1 cellular context compared by ENCODE assay signal in the genomic region with DNA sequence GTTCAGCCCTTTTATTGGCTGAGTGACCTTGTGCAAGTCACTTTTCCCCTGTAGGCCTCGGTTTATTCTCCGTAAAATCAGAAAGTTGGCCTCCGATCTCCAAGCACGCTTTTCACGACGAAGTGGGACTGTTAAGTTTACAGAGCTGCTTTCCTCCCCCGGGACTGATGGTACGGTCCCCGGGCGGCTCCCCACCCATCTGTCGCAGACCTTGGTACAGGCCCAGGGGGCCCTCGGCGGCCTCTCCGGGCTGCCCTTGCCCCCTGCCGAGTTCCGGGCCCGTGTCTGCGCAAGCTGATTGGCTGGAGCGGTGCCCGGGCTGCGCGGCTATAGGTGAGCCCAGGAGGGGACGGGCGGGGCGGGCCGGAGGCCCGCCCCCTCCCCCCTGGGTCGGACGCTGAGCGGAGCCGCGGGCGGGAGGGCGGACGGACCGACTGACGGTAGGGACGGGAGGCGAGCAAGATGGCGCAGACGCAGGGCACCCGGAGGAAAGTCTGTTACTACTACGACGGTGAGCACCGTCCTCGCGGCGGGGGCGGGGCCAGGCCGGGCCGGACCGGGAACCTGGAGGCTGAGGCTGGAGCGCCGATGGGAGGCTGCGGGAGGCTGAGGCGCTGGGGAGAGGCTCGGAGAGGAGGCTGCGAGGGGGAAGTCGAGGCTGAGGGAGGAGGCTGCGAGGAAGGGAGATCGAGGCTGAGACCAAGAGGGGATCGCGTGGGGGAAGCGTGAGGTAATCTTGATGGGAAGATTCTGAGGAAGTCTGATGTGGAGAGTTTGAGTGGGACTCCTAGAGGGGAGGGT.
TF ChIP-seq lines count a peak whose summit lies in the region.

A gene (plus strand): TSS at position 376 of the 801 bp plus-strand sequence. CDS start 87 bp downstream, at position 463.

TF ChIP-seq in HepG2, 621 proteins besides CTCF, POLR2A, EP300 and RAD21 (continued from another document and continues in another):
- TF ChIP-seq, protein P1, sequence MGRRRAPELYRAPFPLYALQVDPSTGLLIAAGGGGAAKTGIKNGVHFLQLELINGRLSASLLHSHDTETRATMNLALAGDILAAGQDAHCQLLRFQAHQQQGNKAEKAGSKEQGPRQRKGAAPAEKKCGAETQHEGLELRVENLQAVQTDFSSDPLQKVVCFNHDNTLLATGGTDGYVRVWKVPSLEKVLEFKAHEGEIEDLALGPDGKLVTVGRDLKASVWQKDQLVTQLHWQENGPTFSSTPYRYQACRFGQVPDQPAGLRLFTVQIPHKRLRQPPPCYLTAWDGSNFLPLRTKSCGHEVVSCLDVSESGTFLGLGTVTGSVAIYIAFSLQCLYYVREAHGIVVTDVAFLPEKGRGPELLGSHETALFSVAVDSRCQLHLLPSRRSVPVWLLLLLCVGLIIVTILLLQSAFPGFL (CRISPR knock-in tag; IDR thresholded peaks at IDR 0.05) = no peak
- TF ChIP-seq SCMH1 (CRISPR knock-in tag; IDR thresholded peaks at IDR 0.05; ENCODE audit: borderline replicate concordance) = no peak
- TF ChIP-seq ZNF777 (CRISPR knock-in tag; IDR thresholded peaks at IDR 0.05) = peak; percentile 77
- TF ChIP-seq ZNF558 (CRISPR knock-in tag; IDR thresholded peaks at IDR 0.05; ENCODE audit: borderline replicate concordance) = peak; percentile 76; the same call in 1 of the 2 replicates
- peak; percentile 94 for TF ChIP-seq BHLHE40 (IDR thresholded peaks at IDR 0.05; ENCODE audit: low read length)
- no peak; the same call in 1 of the 2 replicates for TF ChIP-seq ZSCAN25 (CRISPR knock-in tag; IDR thresholded peaks at IDR 0.05)
- no peak for TF ChIP-seq PLRG1 (conservative IDR thresholded peaks at IDR 0.05)
- no peak for TF ChIP-seq SETDB1 (CRISPR knock-in tag; IDR thresholded peaks at IDR 0.05; ENCODE audit: borderline replicate concordance)
- no peak for TF ChIP-seq ZNF3 (CRISPR knock-in tag; IDR thresholded peaks at IDR 0.05)
- no peak for TF ChIP-seq LCORL (IDR thresholded peaks at IDR 0.05)
- peak; percentile 30; the same call in 1 of the 2 replicates for TF ChIP-seq LCORL (CRISPR knock-in tag; IDR thresholded peaks at IDR 0.05)
- no peak for TF ChIP-seq ZNF530 (CRISPR knock-in tag; IDR thresholded peaks at IDR 0.05; ENCODE audit: low read depth)
- no peak; the same call in 1 of the 2 replicates for TF ChIP-seq MTF1 (CRISPR knock-in tag; IDR thresholded peaks at IDR 0.05)
- no peak for TF ChIP-seq SNAI1 (CRISPR knock-in tag; IDR thresholded peaks at IDR 0.05; ENCODE audit: borderline replicate concordance)
- no peak for TF ChIP-seq ZNF619 (CRISPR knock-in tag; IDR thresholded peaks at IDR 0.05)
- TF ChIP-seq, protein P2, sequence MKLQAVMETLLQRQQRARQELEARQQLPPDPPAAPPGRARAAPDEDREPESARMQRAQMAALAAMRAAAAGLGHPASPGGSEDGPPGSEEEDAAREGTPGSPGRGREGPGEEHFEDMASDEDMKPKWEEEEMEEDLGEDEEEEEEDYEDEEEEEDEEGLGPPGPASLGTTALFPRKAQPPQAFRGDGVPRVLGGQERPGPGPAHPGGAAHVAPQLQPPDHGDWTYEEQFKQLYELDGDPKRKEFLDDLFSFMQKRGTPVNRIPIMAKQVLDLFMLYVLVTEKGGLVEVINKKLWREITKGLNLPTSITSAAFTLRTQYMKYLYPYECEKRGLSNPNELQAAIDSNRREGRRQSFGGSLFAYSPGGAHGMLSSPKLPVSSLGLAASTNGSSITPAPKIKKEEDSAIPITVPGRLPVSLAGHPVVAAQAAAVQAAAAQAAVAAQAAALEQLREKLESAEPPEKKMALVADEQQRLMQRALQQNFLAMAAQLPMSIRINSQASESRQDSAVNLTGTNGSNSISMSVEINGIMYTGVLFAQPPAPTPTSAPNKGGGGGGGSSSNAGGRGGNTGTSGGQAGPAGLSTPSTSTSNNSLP (IDR thresholded peaks at IDR 0.05; ENCODE audit: low read depth, low read length) = no peak
- 0 out of 2 replicates have a peak, but pooled peaks have one; percentile 1 for TF ChIP-seq FOXO1 (CRISPR knock-in tag; IDR thresholded peaks at IDR 0.05)
- no peak for TF ChIP-seq ZNF34 (CRISPR knock-in tag; IDR thresholded peaks at IDR 0.05; ENCODE audit: borderline replicate concordance)
- TF ChIP-seq ZNF83 (CRISPR knock-in tag; IDR thresholded peaks at IDR 0.05; ENCODE audit: borderline replicate concordance) = no peak
- no peak for TF ChIP-seq ZNF33A (CRISPR knock-in tag; IDR thresholded peaks at IDR 0.05; ENCODE audit: borderline replicate concordance)
- no peak for TF ChIP-seq ZNF567 (CRISPR knock-in tag; IDR thresholded peaks at IDR 0.05; ENCODE audit: borderline replicate concordance)
- TF ChIP-seq, protein P3, sequence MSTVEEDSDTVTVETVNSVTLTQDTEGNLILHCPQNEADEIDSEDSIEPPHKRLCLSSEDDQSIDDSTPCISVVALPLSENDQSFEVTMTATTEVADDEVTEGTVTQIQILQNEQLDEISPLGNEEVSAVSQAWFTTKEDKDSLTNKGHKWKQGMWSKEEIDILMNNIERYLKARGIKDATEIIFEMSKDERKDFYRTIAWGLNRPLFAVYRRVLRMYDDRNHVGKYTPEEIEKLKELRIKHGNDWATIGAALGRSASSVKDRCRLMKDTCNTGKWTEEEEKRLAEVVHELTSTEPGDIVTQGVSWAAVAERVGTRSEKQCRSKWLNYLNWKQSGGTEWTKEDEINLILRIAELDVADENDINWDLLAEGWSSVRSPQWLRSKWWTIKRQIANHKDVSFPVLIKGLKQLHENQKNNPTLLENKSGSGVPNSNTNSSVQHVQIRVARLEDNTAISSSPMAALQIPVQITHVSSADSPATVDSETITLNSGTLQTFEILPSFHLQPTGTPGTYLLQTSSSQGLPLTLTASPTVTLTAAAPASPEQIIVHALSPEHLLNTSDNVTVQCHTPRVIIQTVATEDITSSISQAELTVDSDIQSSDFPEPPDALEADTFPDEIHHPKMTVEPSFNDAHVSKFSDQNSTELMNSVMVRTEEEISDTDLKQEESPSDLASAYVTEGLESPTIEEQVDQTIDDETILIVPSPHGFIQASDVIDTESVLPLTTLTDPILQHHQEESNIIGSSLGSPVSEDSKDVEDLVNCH (CRISPR knock-in tag; IDR thresholded peaks at IDR 0.05) = no peak
- TF ChIP-seq, protein P4, sequence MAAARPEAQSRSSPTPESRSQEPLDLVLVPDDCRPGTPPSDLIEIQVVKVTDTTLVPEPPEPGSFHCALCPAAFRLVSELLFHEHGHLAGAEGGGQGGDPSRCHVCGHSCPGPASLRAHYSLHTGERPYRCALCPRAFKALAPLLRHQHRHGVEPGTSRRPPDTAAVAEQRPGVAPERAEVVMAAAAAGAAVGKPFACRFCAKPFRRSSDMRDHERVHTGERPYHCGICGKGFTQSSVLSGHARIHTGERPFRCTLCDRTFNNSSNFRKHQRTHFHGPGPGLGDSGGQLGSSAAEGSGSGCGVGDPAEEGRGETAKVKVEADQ (CRISPR knock-in tag; IDR thresholded peaks at IDR 0.05; ENCODE audit: borderline replicate concordance) = peak; percentile 62; the same call in 1 of the 2 replicates
- TF ChIP-seq MED1 (CRISPR knock-in tag; IDR thresholded peaks at IDR 0.05) = peak; percentile 8; the same call in 1 of the 2 replicates
- TF ChIP-seq, protein P5, sequence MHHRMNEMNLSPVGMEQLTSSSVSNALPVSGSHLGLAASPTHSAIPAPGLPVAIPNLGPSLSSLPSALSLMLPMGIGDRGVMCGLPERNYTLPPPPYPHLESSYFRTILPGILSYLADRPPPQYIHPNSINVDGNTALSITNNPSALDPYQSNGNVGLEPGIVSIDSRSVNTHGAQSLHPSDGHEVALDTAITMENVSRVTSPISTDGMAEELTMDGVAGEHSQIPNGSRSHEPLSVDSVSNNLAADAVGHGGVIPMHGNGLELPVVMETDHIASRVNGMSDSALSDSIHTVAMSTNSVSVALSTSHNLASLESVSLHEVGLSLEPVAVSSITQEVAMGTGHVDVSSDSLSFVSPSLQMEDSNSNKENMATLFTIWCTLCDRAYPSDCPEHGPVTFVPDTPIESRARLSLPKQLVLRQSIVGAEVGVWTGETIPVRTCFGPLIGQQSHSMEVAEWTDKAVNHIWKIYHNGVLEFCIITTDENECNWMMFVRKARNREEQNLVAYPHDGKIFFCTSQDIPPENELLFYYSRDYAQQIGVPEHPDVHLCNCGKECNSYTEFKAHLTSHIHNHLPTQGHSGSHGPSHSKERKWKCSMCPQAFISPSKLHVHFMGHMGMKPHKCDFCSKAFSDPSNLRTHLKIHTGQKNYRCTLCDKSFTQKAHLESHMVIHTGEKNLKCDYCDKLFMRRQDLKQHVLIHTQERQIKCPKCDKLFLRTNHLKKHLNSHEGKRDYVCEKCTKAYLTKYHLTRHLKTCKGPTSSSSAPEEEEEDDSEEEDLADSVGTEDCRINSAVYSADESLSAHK (CRISPR knock-in tag; IDR thresholded peaks at IDR 0.05; ENCODE audit: borderline replicate concordance) = no peak
- TF ChIP-seq, protein P6, sequence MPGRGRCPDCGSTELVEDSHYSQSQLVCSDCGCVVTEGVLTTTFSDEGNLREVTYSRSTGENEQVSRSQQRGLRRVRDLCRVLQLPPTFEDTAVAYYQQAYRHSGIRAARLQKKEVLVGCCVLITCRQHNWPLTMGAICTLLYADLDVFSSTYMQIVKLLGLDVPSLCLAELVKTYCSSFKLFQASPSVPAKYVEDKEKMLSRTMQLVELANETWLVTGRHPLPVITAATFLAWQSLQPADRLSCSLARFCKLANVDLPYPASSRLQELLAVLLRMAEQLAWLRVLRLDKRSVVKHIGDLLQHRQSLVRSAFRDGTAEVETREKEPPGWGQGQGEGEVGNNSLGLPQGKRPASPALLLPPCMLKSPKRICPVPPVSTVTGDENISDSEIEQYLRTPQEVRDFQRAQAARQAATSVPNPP (CRISPR knock-in tag; IDR thresholded peaks at IDR 0.05) = no peak
- no peak for TF ChIP-seq ZNF556 (CRISPR knock-in tag; IDR thresholded peaks at IDR 0.05; ENCODE audit: borderline replicate concordance)
- no peak; the same call in 1 of the 2 replicates for TF ChIP-seq ZNF546 (CRISPR knock-in tag; conservative IDR thresholded peaks at IDR 0.05)
- TF ChIP-seq DMAP1 (CRISPR knock-in tag; IDR thresholded peaks at IDR 0.05) = peak; percentile 83
- TF ChIP-seq MAF1 (CRISPR knock-in tag; IDR thresholded peaks at IDR 0.05; ENCODE audit: borderline replicate concordance) = no peak
- TF ChIP-seq ZNF792 (CRISPR knock-in tag; IDR thresholded peaks at IDR 0.05) = peak; percentile 59
- TF ChIP-seq, protein P7, sequence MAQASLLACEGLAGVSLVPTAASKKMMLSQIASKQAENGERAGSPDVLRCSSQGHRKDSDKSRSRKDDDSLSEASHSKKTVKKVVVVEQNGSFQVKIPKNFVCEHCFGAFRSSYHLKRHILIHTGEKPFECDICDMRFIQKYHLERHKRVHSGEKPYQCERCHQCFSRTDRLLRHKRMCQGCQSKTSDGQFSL (CRISPR knock-in tag; IDR thresholded peaks at IDR 0.05) = no peak
- TF ChIP-seq, protein P8, sequence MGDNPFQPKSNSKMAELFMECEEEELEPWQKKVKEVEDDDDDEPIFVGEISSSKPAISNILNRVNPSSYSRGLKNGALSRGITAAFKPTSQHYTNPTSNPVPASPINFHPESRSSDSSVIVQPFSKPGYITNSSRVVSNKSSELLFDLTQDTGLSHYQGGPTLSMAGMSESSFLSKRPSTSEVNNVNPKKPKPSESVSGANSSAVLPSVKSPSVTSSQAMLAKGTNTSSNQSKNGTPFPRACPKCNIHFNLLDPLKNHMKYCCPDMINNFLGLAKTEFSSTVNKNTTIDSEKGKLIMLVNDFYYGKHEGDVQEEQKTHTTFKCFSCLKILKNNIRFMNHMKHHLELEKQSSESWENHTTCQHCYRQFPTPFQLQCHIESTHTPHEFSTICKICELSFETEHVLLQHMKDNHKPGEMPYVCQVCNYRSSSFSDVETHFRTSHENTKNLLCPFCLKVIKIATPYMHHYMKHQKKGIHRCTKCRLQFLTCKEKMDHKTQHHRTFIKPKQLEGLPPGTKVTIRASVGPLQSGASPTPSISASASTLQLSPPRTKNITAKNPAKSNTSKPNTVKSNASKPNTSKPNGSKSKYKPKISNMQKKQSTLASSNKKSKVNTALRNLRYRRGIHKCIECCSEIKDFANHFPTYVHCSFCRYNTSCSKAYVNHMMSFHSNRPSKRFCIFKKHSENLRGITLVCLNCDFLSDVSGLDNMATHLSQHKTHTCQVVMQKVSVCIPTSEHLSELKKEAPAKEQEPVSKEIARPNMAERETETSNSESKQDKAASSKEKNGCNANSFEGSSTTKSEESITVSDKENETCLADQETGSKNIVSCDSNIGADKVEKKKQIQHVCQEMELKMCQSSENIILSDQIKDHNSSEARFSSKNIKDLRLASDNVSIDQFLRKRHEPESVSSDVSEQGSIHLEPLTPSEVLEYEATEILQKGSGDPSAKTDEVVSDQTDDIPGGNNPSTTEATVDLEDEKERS (CRISPR knock-in tag; IDR thresholded peaks at IDR 0.05) = peak; percentile 32; the same call in 1 of the 2 replicates
- TF ChIP-seq, protein P9, sequence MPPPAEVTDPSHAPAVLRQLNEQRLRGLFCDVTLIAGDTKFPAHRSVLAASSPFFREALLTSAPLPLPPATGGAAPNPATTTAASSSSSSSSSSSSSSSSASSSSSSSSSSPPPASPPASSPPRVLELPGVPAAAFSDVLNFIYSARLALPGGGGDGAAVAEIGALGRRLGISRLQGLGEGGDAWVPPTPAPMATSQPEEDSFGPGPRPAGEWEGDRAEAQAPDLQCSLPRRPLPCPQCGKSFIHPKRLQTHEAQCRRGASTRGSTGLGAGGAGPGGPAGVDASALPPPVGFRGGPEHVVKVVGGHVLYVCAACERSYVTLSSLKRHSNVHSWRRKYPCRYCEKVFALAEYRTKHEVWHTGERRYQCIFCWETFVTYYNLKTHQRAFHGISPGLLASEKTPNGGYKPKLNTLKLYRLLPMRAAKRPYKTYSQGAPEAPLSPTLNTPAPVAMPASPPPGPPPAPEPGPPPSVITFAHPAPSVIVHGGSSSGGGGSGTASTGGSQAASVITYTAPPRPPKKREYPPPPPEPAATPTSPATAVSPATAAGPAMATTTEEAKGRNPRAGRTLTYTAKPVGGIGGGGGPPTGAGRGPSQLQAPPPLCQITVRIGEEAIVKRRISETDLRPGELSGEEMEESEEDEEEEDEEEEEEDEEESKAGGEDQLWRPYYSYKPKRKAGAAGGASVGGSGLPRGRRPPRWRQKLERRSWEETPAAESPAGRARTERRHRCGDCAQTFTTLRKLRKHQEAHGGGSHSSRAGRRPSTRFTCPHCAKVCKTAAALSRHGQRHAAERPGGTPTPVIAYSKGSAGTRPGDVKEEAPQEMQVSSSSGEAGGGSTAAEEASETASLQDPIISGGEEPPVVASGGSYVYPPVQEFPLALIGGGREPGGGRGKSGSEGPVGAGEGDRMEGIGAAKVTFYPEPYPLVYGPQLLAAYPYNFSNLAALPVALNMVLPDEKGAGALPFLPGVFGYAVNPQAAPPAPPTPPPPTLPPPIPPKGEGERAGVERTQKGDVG (CRISPR knock-in tag; IDR thresholded peaks at IDR 0.05; ENCODE audit: borderline replicate concordance) = no peak
- TF ChIP-seq, protein P10, sequence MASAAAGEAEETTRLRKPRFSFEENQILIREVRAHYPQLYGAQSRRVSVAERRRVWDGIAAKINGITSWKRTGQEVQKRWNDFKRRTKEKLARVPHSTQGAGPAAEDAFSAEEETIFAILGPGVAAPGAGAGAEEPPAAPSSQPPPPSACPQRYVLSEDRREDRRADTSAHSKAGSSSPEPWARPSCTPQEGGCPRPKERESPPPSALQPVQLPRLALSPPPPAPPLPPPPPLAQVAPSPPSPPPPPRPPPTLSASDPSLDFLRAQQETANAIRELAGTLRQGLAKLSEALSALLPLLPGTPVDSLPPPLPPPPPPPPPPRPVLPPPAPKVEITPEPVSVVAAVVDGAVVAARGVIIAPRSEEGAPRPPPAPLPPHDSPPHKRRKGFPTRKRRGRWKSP (CRISPR knock-in tag; IDR thresholded peaks at IDR 0.05) = no peak
- TF ChIP-seq ARHGAP35 (CRISPR knock-in tag; IDR thresholded peaks at IDR 0.05; ENCODE audit: borderline replicate concordance) = no peak
- TF ChIP-seq ZNF446 (CRISPR knock-in tag; IDR thresholded peaks at IDR 0.05) = no peak
- no peak for TF ChIP-seq MBNL3 (CRISPR knock-in tag; conservative IDR thresholded peaks at IDR 0.05)
- TF ChIP-seq NR3C1 (CRISPR knock-in tag; IDR thresholded peaks at IDR 0.05) = no peak
